In genomic region chr3:62665627-62666433, GRCh38 we compare ENCODE assay signal across 1 cellular context.
TF ChIP-seq lines count a peak whose summit lies in the region.

No MANE protein-coding gene starts in this region.

TF ChIP-seq in HEK293, 187 proteins besides CTCF, POLR2A, EP300 and RAD21 (continued from another document):
- TF ChIP-seq ZNF645 (tag by site-specific recombination; IDR thresholded peaks at IDR 0.05) (no peak), ZNF501 (tag by site-specific recombination; IDR thresholded peaks at IDR 0.05) (no peak), ZNF449 (tag by site-specific recombination; IDR thresholded peaks at IDR 0.05) (no peak), ZNF664 (tag by site-specific recombination; IDR thresholded peaks at IDR 0.05) (0 out of 2 replicates have a peak, but pooled peaks have one; percentile 31), ZNF548 (tag by site-specific recombination; IDR thresholded peaks at IDR 0.05) (no peak), ZNF670 (tag by site-specific recombination; IDR thresholded peaks at IDR 0.05; ENCODE audit: low read depth) (no peak), ZNF660 (tag by site-specific recombination; IDR thresholded peaks at IDR 0.05) (0 out of 2 replicates have a peak, but pooled peaks have one; percentile 31), HOXC10 (CRISPR knock-in tag; IDR thresholded peaks at IDR 0.05) (no peak), ZNF654 (tag by site-specific recombination; IDR thresholded peaks at IDR 0.05; ENCODE audit: low read depth) (peak; percentile 87), ZBTB1 (tag by site-specific recombination; IDR thresholded peaks at IDR 0.05) (no peak), ZNF623 (tag by site-specific recombination; IDR thresholded peaks at IDR 0.05) (no peak), ZSCAN23 (tag by site-specific recombination; IDR thresholded peaks at IDR 0.05) (no peak), KLF8 (tag by site-specific recombination; IDR thresholded peaks at IDR 0.05) (0 out of 2 replicates have a peak, but pooled peaks have one; percentile 9), ZNF341 (tag by site-specific recombination; IDR thresholded peaks at IDR 0.05; ENCODE audit: low read depth) (no peak), FEZF1 (tag by site-specific recombination; IDR thresholded peaks at IDR 0.05) (no peak), ZNF114 (tag by site-specific recombination; IDR thresholded peaks at IDR 0.05) (no peak), ZFP3 (tag by site-specific recombination; IDR thresholded peaks at IDR 0.05; ENCODE audit: low read depth) (no peak), ZNF768 (tag by site-specific recombination; IDR thresholded peaks at IDR 0.05) (peak; percentile 90), ZNF184 (tag by site-specific recombination; IDR thresholded peaks at IDR 0.05) (no peak), GLI4 (tag by site-specific recombination; IDR thresholded peaks at IDR 0.05) (no peak), PBX3 (CRISPR knock-in tag; IDR thresholded peaks at IDR 0.05) (no peak), ZNF624 (tag by site-specific recombination; IDR thresholded peaks at IDR 0.05) (no peak), ZNF350 (tag by site-specific recombination; IDR thresholded peaks at IDR 0.05) (no peak), ZNF530 (tag by site-specific recombination; IDR thresholded peaks at IDR 0.05; ENCODE audit: low read depth) (no peak), ZNF658 (tag by site-specific recombination; IDR thresholded peaks at IDR 0.05) (no peak), HOXA7 (CRISPR knock-in tag; IDR thresholded peaks at IDR 0.05; ENCODE audit: borderline replicate concordance) (no peak), ZNF404 (tag by site-specific recombination; IDR thresholded peaks at IDR 0.05) (no peak), ZNF600 (tag by site-specific recombination; IDR thresholded peaks at IDR 0.05) (no peak)
- TF ChIP-seq, protein P1, sequence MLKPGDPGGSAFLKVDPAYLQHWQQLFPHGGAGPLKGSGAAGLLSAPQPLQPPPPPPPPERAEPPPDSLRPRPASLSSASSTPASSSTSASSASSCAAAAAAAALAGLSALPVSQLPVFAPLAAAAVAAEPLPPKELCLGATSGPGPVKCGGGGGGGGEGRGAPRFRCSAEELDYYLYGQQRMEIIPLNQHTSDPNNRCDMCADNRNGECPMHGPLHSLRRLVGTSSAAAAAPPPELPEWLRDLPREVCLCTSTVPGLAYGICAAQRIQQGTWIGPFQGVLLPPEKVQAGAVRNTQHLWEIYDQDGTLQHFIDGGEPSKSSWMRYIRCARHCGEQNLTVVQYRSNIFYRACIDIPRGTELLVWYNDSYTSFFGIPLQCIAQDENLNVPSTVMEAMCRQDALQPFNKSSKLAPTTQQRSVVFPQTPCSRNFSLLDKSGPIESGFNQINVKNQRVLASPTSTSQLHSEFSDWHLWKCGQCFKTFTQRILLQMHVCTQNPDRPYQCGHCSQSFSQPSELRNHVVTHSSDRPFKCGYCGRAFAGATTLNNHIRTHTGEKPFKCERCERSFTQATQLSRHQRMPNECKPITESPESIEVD (tag by site-specific recombination; IDR thresholded peaks at IDR 0.05), result no peak
- TF ChIP-seq, protein P2, sequence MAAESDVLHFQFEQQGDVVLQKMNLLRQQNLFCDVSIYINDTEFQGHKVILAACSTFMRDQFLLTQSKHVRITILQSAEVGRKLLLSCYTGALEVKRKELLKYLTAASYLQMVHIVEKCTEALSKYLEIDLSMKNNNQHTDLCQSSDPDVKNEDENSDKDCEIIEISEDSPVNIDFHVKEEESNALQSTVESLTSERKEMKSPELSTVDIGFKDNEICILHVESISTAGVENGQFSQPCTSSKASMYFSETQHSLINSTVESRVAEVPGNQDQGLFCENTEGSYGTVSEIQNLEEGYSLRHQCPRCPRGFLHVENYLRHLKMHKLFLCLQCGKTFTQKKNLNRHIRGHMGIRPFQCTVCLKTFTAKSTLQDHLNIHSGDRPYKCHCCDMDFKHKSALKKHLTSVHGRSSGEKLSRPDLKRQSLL (tag by site-specific recombination; IDR thresholded peaks at IDR 0.05), result no peak
